9 cellular contexts compared by ENCODE assay signal in genomic region chr15:90873488-90873997, GRCh38. TPM values are rescaled to one million over a fixed set of nuclear protein-coding genes. Genes with fewer than 3 reads are reported as not detected.
DNase-seq lines count a peak whose midpoint lies in the region; ATAC-seq, FAIRE-seq and TF ChIP-seq lines count a peak whose summit lies in the region.
"Had no signal": no experiment of that assay in that cellular context is flagged by ENCODE, and none has a peak within 500 bp of the region (broad histone marks: within the 10 kb centered on the region; RNA-seq: fewer than 3 reads in every experiment).

No MANE protein-coding gene starts in this region.

- peak overlapping the region; percentile 44 for H3K18ac ChIP-seq in H1 (ENCODE audit: extremely low read depth, low read length)

- no peak overlapping the region for H2AK5ac ChIP-seq in H1 (ENCODE audit: low read depth, low read length)

- TF ChIP-seq CTCF in PC-9 (conservative IDR thresholded peaks at IDR 0.05) (no peak), H1 (IDR thresholded peaks at IDR 0.05; ENCODE audit: control extremely low read depth in 1 of 3, insufficient read depth in 1 of 3, low read depth in 1 of 3, low read length in 3 of 3) (no peak), neural progenitor cell (IDR thresholded peaks at IDR 0.05) (no peak)

- H3K9me2 ChIP-seq in PC-9 (ENCODE audit: insufficient read depth), result no peaks in the 10 kb centered on the region

- H2BK15ac ChIP-seq in H1 (ENCODE audit: low read length), result no peak overlapping the region

- H3K4me3 ChIP-seq in BLaER1 treated with 17β-estradiol and CSF1 and Interleukin-3, amounts not matched to agents 10 nM and 100 nM, result peak overlapping the region in 6 of 10 experiments; percentile 92 to 98 (median 97); a peak in 11 of 20 replicates
- peak overlapping the region; percentile 73; the same call in 1 of the 2 replicates for H3K4me3 ChIP-seq in PC-9
- H3K4me3 ChIP-seq in H1 (ENCODE audit: extremely low read depth in 1 of 4, insufficient read depth in 2 of 4, low read depth in 3 of 4, low read length in 4 of 4), result 0 out of 8 replicates have a peak overlapping the region, but pooled peaks of 1 of the 4 experiments have one; percentile 13
- H3K4me3 ChIP-seq in neural progenitor cell, result no peak overlapping the region

- TF ChIP-seq RAD21 in H1 (IDR thresholded peaks at IDR 0.05 in 1 of 2, conservative IDR thresholded peaks at IDR 0.05 in 1 of 2; ENCODE audit: low read depth in 2 of 2, low read length in 2 of 2), result no peak

- no peak overlapping the region for H3K23ac ChIP-seq in H1 (ENCODE audit: insufficient read length)

- peak overlapping the region; percentile 47; the same call in 1 of the 2 replicates for H2BK5ac ChIP-seq in H1 (ENCODE audit: low read depth, low read length)

- FAIRE-seq in H1 (lab: Jason Lieb, UNC), result no peak

- peak overlapping the region; percentile 43 for H2BK20ac ChIP-seq in H1 (ENCODE audit: low read length)

- CTCF ChIA-PET in PC-9 (lab: Charles Lee), result no interaction called here
- CTCF ChIA-PET in H1 (lab: Charles Lee; ENCODE audit: partially characterized antibody), result interaction anchor here (0.6 to 2.5 kb wide), 8 partner anchors 8 to 538 kb away, joined by 3 to 28 read pairs (median 3); partner anchors contain the start of gene FES

- H3K9ac ChIP-seq in BLaER1 treated with 17β-estradiol and CSF1 and Interleukin-3, amounts not matched to agents 10 nM and 100 nM, result peak overlapping the region in 10 of 11 experiments; percentile 41 to 99 (median 96); a peak in 19 of 22 replicates
- no peak overlapping the region for H3K9ac ChIP-seq in H1 (replicated peaks in 1 of 4; ENCODE audit: extremely low read depth in 1 of 4, low read depth in 3 of 4, low read length in 3 of 4)
- no peak overlapping the region for H3K9ac ChIP-seq in neural progenitor cell

- H2BK120ac ChIP-seq in H1 (replicated peaks; ENCODE audit: low read depth, low read length), result no peak overlapping the region

- H3K4ac ChIP-seq in H1 (replicated peaks; ENCODE audit: insufficient read length, low read depth, low read length), result no peak overlapping the region

- peaks cover under 1% of the 10 kb centered on the region for H3K27me3 Mint-ChIP-seq in neural progenitor cell (ENCODE audit: insufficient read depth, low read depth)

- peaks cover 29 to 66% (median 45%) of the 10 kb centered on the region in 11 experiments; a peak in 20 of 22 replicates for H4K20me1 ChIP-seq in BLaER1 treated with 17β-estradiol and CSF1 and Interleukin-3, amounts not matched to agents 10 nM and 100 nM
- H4K20me1 ChIP-seq in PC-9 (ENCODE audit: insufficient read depth) (peaks cover 26% of the 10 kb centered on the region), H1 (replicated peaks in 1 of 2; ENCODE audit: control insufficient read depth in 1 of 2, insufficient read depth in 2 of 2, low read length in 2 of 2) (peaks cover 0 to 2% of the 10 kb centered on the region in 2 experiments), neural progenitor cell (ENCODE audit: low read depth) (peaks cover 17% of the 10 kb centered on the region)

- H3F3A ChIP-seq in PC-9 (ENCODE audit: insufficient read depth, low read depth), result peaks cover 43% of the 10 kb centered on the region
- peaks cover 36% of the 10 kb centered on the region for H3F3A ChIP-seq in neural progenitor cell (ENCODE audit: low read depth)

- peak overlapping the region; percentile 88 to 100 (median 99) for H3K4me2 ChIP-seq in BLaER1 treated with 17β-estradiol and CSF1 and Interleukin-3, amounts not matched to agents 10 nM and 100 nM
- H3K4me2 ChIP-seq in PC-9 (peak overlapping the region; percentile 95), H1 (ENCODE audit: insufficient read depth in 1 of 2, low read depth in 2 of 2, low read length in 2 of 2) (peak overlapping the region; percentile 52 to 69; a peak in 3 of 4 replicates), neural progenitor cell (peak overlapping the region; percentile 98)

- H3K56ac ChIP-seq in H1 (replicated peaks; ENCODE audit: insufficient read length, low read depth, low read length), result no peak overlapping the region

- no TSS peak for BruUV-seq in PC-9 (replicated peaks; lab: Mats Ljungman, UMichigan)

- no peak for TF ChIP-seq POLR2A in H1 (IDR thresholded peaks at IDR 0.05; ENCODE audit: control extremely low read depth in 1 of 2, low read depth in 2 of 2, low read length in 2 of 2)

- H4K8ac ChIP-seq in H1 (ENCODE audit: extremely low read depth, insufficient read depth, low read length), result no peak overlapping the region; the same call in 1 of the 2 replicates

- H3K27ac ChIP-seq in BLaER1 treated with 17β-estradiol and CSF1 and Interleukin-3, amounts not matched to agents 10 nM and 100 nM, result peak overlapping the region in 9 of 11 experiments; percentile 30 to 95 (median 94); a peak in 14 of 22 replicates
- H3K27ac ChIP-seq in PC-9, result no peak overlapping the region
- H3K27ac ChIP-seq in H1 (ENCODE audit: low read depth, low read length), result peak overlapping the region; percentile 55
- H3K27ac ChIP-seq in neural progenitor cell, result no peak overlapping the region

- H3K36me3 ChIP-seq in BLaER1 treated with 17β-estradiol and CSF1 and Interleukin-3, amounts not matched to agents 10 nM and 100 nM, result peaks cover 26 to 50% (median 35%) of the 10 kb centered on the region in 11 experiments
- H3K36me3 ChIP-seq in PC-9 (ENCODE audit: low read depth) (peaks cover 9% of the 10 kb centered on the region; the same call in 1 of the 2 replicates), H1 (ENCODE audit: control insufficient read depth in 2 of 4, insufficient read depth in 4 of 4, low read length in 3 of 4) (peaks cover 0 to 10% (median 4%) of the 10 kb centered on the region in 4 experiments; a peak in 3 of 8 replicates), neural progenitor cell (no peaks in the 10 kb centered on the region)

- H3K14ac ChIP-seq in H1 (ENCODE audit: insufficient read length), result no peak overlapping the region

- peaks cover 2% of the 10 kb centered on the region; the same call in 1 of the 2 replicates for H3K79me1 ChIP-seq in H1 (ENCODE audit: low read depth, low read length)

- no peak overlapping the region for H2AFZ ChIP-seq in PC-9
- no peak overlapping the region for H2AFZ ChIP-seq in H1 (ENCODE audit: low read length)
- H2AFZ ChIP-seq in neural progenitor cell (replicated peaks), result no peak overlapping the region

- peaks cover 4% of the 10 kb centered on the region; the same call in 1 of the 2 replicates for H3K23me2 ChIP-seq in H1 (ENCODE audit: low read depth, low read length)

- peaks cover 32% of the 10 kb centered on the region for H3K79me2 ChIP-seq in PC-9 (ENCODE audit: low read depth)
- peaks cover 0 to 5% of the 10 kb centered on the region in 2 experiments; a peak in 2 of 4 replicates for H3K79me2 ChIP-seq in H1 (ENCODE audit: control insufficient read depth in 1 of 2, insufficient read depth in 2 of 2, low read length in 2 of 2)
- H3K79me2 ChIP-seq in neural progenitor cell (ENCODE audit: low read depth), result peaks cover 6% of the 10 kb centered on the region

- H3K4me1 ChIP-seq in BLaER1 treated with 17β-estradiol and CSF1 and Interleukin-3, amounts not matched to agents 10 nM and 100 nM, result peaks cover 43 to 65% (median 59%) of the 10 kb centered on the region in 10 experiments
- H3K4me1 ChIP-seq in PC-9 (replicated peaks; ENCODE audit: insufficient read depth) (peaks cover 45% of the 10 kb centered on the region), H1 (replicated peaks in 1 of 4; ENCODE audit: control insufficient read depth in 3 of 4, insufficient read depth in 4 of 4, low read length in 3 of 4) (peaks cover 23 to 41% (median 28%) of the 10 kb centered on the region in 4 experiments), neural progenitor cell (peaks cover 41% of the 10 kb centered on the region)

- H3K27me3 ChIP-seq in BLaER1 treated with 17β-estradiol and CSF1 and Interleukin-3, amounts not matched to agents 10 nM and 100 nM, result no peaks in the 10 kb centered on the region
- H3K27me3 ChIP-seq in PC-9 (ENCODE audit: insufficient read depth, low read depth), result no peaks in the 10 kb centered on the region
- no peaks in the 10 kb centered on the region for H3K27me3 ChIP-seq in H1 (replicated peaks in 1 of 4; ENCODE audit: control insufficient read depth in 3 of 4, extremely low read depth in 1 of 4, insufficient read depth in 3 of 4, low read length in 3 of 4)
- H3K27me3 ChIP-seq in neural progenitor cell, result no peaks in the 10 kb centered on the region

- peak overlapping the region; percentile 76 for H4K91ac ChIP-seq in H1 (replicated peaks; ENCODE audit: insufficient read length, low read length)

- no peak for DNase-seq in PC-9
- no peak for DNase-seq in H1 (ENCODE audit: low read depth in 1 of 2, low spot score in 2 of 2)
- no peak for DNase-seq in neural progenitor cell (ENCODE audit: low spot score)
- no peak for DNase-seq in NCI-H82 treated with DMSO at 0.1 percent for 48 hours (lab: John Stamatoyannopoulos, UW; ENCODE audit: unreplicated experiment)
- no peak for DNase-seq in GF-D8 (lab: John Stamatoyannopoulos, UW)
- DNase-seq in HCEC 1CT, result no peak
- DNase-seq: NCI-H187 had no signal

- peak overlapping the region; percentile 87 for H3K4me3 Mint-ChIP-seq in neural progenitor cell

- ATAC-seq in HG03442 (IDR thresholded peaks at IDR 0.05; ENCODE audit: unreplicated experiment), result no peak

- intact Hi-C loops in PC-9 (cut with micrococcal nuclease; ENCODE audit: unreplicated experiment), result loop anchor here (5.0 kb wide), 4 partner anchors 156 to 396 kb away; partner anchors contain the start of gene BLM

- no peak for TF ChIP-seq EP300 in H1 (IDR thresholded peaks at IDR 0.05; ENCODE audit: borderline replicate concordance in 1 of 2, low read depth in 2 of 2, low read length in 2 of 2)

- H3K9me3 ChIP-seq in BLaER1 treated with 17β-estradiol and CSF1 and Interleukin-3, amounts not matched to agents 10 nM and 100 nM (replicated peaks in 1 of 11), result no peaks in the 10 kb centered on the region
- H3K9me3 ChIP-seq in PC-9 (ENCODE audit: insufficient read depth, low read depth) (no peaks in the 10 kb centered on the region), H1 (ENCODE audit: insufficient read depth in 2 of 2, low read depth in 1 of 2, low read length in 1 of 2) (no peaks in the 10 kb centered on the region), neural progenitor cell (ENCODE audit: low read depth) (no peaks in the 10 kb centered on the region)

- H3K9me3 Mint-ChIP-seq in neural progenitor cell, result no peaks in the 10 kb centered on the region

- POLR2A ChIA-PET in PC-9 (lab: Charles Lee; ENCODE audit: unreplicated experiment) (no interaction called here), H1 (lab: Charles Lee; ENCODE audit: partially characterized antibody) (interaction anchor here (0.6 to 1.8 kb wide), 4 partner anchors 11 to 87 kb away, joined by 3 to 13 read pairs (median 4); partner anchors contain the start of gene FES)

- no peak overlapping the region for H4K5ac ChIP-seq in H1 (ENCODE audit: insufficient read length, low read depth, low read length)

- WGBS in H1 (ENCODE audit: extremely low coverage in 1 of 2, insufficient coverage in 1 of 2, insufficient read length in 1 of 2, insufficient replicate concordance in 2 of 2, low coverage in 1 of 2, low lambda C conversion rate in 2 of 2, missing lambda C conversion rate in 1 of 2), 2 experiments, result 90% methylated on average over 5 of the region's 6 CpGs; no CpG with 5 or more reads in 1 of the 2 experiments

- no peak overlapping the region for H2BK12ac ChIP-seq in H1 (ENCODE audit: low read depth, low read length)

- peaks cover 45% of the 10 kb centered on the region for H3K4me1 Mint-ChIP-seq in neural progenitor cell

- no peak overlapping the region for H3K27ac Mint-ChIP-seq in neural progenitor cell

- H3K36me3 Mint-ChIP-seq in neural progenitor cell, result peaks cover 18% of the 10 kb centered on the region

RNA-seq across cellular contexts. Expression of gene FURIN, which starts 5.2 kb away (rescaled TPM):
- total RNA-seq in PC-9 (2021) (48.7 and 50.4 TPM in 2 replicates), neural progenitor cell (ENCODE audit: low replicate concordance) (8.3 and 18.8 TPM in 2 replicates)
- 28.0 and 32.1 TPM in 2 replicates for total RNA-seq in H1 (2021; fragmentation: NEBNext Ultra II Directional; extraction: Animal tissue kit (Norgen Biotek cat#: 25700))
- polyA plus RNA-seq in H1 (2011; rRNA removed), result 15.8 and 22.5 TPM in 2 replicates
- 14.1 TPM for polyA plus RNA-seq in H1 (2011; cell fraction: cytosol; rRNA removed)
- polyA plus RNA-seq in H1 (2011; cell fraction: nucleus; rRNA removed), result 23.4 TPM
- 14.0 to 24.5 TPM (median 23.1 TPM) in 4 replicates for polyA plus RNA-seq in H1 (2012, experiment 1 of 2)
- 21.8 TPM for polyA plus RNA-seq in H1 (2012, experiment 2 of 2)
- 25.4 TPM for polyA plus RNA-seq in H1 (2013, experiment 1 of 2)
- polyA plus RNA-seq in H1 (2013, experiment 2 of 2), result 27.3 TPM
- 14.0 and 17.4 TPM in 2 replicates for polyA minus RNA-seq in H1 (2011; rRNA and poly(A)+ RNA removed)
- 17.1 TPM for polyA minus RNA-seq in H1 (2011; cell fraction: cytosol; rRNA and poly(A)+ RNA removed)
- polyA minus RNA-seq in H1 (2011; cell fraction: nucleus; rRNA and poly(A)+ RNA removed), result 12.8 TPM

RNA-seq across cellular contexts. Expression of gene FES, which starts 10.8 kb away (rescaled TPM):
- total RNA-seq in PC-9 (2021), result 2.1 and 3.8 TPM in 2 replicates
- total RNA-seq in H1 (2021; fragmentation: NEBNext Ultra II Directional; extraction: Animal tissue kit (Norgen Biotek cat#: 25700)), result 6.8 and 8.6 TPM in 2 replicates
- 8.5 and 10.9 TPM in 2 replicates for polyA plus RNA-seq in H1 (2011; rRNA removed)
- polyA plus RNA-seq in H1 (2011; cell fraction: cytosol; rRNA removed), result 9.5 TPM
- polyA plus RNA-seq in H1 (2011; cell fraction: nucleus; rRNA removed), result 42.5 TPM
- polyA plus RNA-seq in H1 (2012, experiment 1 of 2), result 4.2 to 9.7 TPM (median 8.0 TPM) in 4 replicates
- polyA plus RNA-seq in H1 (2012, experiment 2 of 2), result 6.3 TPM
- polyA plus RNA-seq in H1 (2013, experiment 1 of 2), result 3.9 TPM
- polyA plus RNA-seq in H1 (2013, experiment 2 of 2), result 3.0 TPM
- 7.4 and 8.6 TPM in 2 replicates for polyA minus RNA-seq in H1 (2011; rRNA and poly(A)+ RNA removed)
- 9.8 TPM for polyA minus RNA-seq in H1 (2011; cell fraction: cytosol; rRNA and poly(A)+ RNA removed)
- polyA minus RNA-seq in H1 (2011; cell fraction: nucleus; rRNA and poly(A)+ RNA removed), result 18.5 TPM
- total RNA-seq in neural progenitor cell (ENCODE audit: low replicate concordance), result 11.7 and 14.1 TPM in 2 replicates

RNA-seq across cellular contexts. Expression of gene MAN2A2, which starts 29.6 kb away (rescaled TPM):
- total RNA-seq in PC-9 (2021) (26.4 and 27.1 TPM in 2 replicates), neural progenitor cell (ENCODE audit: low replicate concordance) (7.0 and 15.3 TPM in 2 replicates)
- 21.9 and 23.1 TPM in 2 replicates for total RNA-seq in H1 (2021; fragmentation: NEBNext Ultra II Directional; extraction: Animal tissue kit (Norgen Biotek cat#: 25700))
- polyA plus RNA-seq in H1 (2011; rRNA removed), result 29.7 and 35.9 TPM in 2 replicates
- polyA plus RNA-seq in H1 (2011; cell fraction: cytosol; rRNA removed), result 24.6 TPM
- polyA plus RNA-seq in H1 (2011; cell fraction: nucleus; rRNA removed), result 210 TPM
- 16.3 to 19.6 TPM (median 18.4 TPM) in 4 replicates for polyA plus RNA-seq in H1 (2012, experiment 1 of 2)
- 4.7 TPM for polyA plus RNA-seq in H1 (2012, experiment 2 of 2)
- polyA plus RNA-seq in H1 (2013, experiment 1 of 2), result 18.5 TPM
- 14.0 TPM for polyA plus RNA-seq in H1 (2013, experiment 2 of 2)
- 20.9 and 24.9 TPM in 2 replicates for polyA minus RNA-seq in H1 (2011; rRNA and poly(A)+ RNA removed)
- polyA minus RNA-seq in H1 (2011; cell fraction: cytosol; rRNA and poly(A)+ RNA removed), result 9.3 TPM
- 32.5 TPM for polyA minus RNA-seq in H1 (2011; cell fraction: nucleus; rRNA and poly(A)+ RNA removed)

RNA-seq across cellular contexts. Expression of gene HDDC3, which starts 58.8 kb away (rescaled TPM):
- total RNA-seq in PC-9 (2021), result 18.1 and 20.9 TPM in 2 replicates
- 16.3 and 17.0 TPM in 2 replicates for total RNA-seq in H1 (2021; fragmentation: NEBNext Ultra II Directional; extraction: Animal tissue kit (Norgen Biotek cat#: 25700))
- 16.5 and 19.6 TPM in 2 replicates for polyA plus RNA-seq in H1 (2011; rRNA removed)
- 20.7 TPM for polyA plus RNA-seq in H1 (2011; cell fraction: cytosol; rRNA removed)
- polyA plus RNA-seq in H1 (2011; cell fraction: nucleus; rRNA removed), result 16.6 TPM
- 10.3 to 16.5 TPM (median 13.7 TPM) in 4 replicates for polyA plus RNA-seq in H1 (2012, experiment 1 of 2)
- polyA plus RNA-seq in H1 (2012, experiment 2 of 2), result 13.7 TPM
- polyA plus RNA-seq in H1 (2013, experiment 1 of 2), result 14.9 TPM
- 13.1 TPM for polyA plus RNA-seq in H1 (2013, experiment 2 of 2)
- 15.6 and 17.6 TPM in 2 replicates for polyA minus RNA-seq in H1 (2011; rRNA and poly(A)+ RNA removed)
- 11.1 TPM for polyA minus RNA-seq in H1 (2011; cell fraction: cytosol; rRNA and poly(A)+ RNA removed)
- polyA minus RNA-seq in H1 (2011; cell fraction: nucleus; rRNA and poly(A)+ RNA removed), result 17.6 TPM
- total RNA-seq in neural progenitor cell (ENCODE audit: low replicate concordance), result 20.4 and 21.8 TPM in 2 replicates

Comparison
In these comparisons a context has a peak if more than half of its experiments do, and no peak if none do; other contexts are left out.
1. H3K27ac ChIP-seq: peak in BLaER1 treated with 17β-estradiol and CSF1 and Interleukin-3, amounts not matched to agents 10 nM and 100 nM (9 of 11) and H1 (single experiment); none in PC-9 (single experiment) and neural progenitor cell (single experiment).
2. H3K9ac ChIP-seq: peak in BLaER1 treated with 17β-estradiol and CSF1 and Interleukin-3, amounts not matched to agents 10 nM and 100 nM (10 of 11); none in H1 (0 of 4) and neural progenitor cell (single experiment).
3. Peak in every context shown above with its lines, with median percentiles within 50 percentile points of each other: H3K4me2 ChIP-seq.